Comparison of ENCODE assay signal across 21 cellular contexts in the genomic region with DNA sequence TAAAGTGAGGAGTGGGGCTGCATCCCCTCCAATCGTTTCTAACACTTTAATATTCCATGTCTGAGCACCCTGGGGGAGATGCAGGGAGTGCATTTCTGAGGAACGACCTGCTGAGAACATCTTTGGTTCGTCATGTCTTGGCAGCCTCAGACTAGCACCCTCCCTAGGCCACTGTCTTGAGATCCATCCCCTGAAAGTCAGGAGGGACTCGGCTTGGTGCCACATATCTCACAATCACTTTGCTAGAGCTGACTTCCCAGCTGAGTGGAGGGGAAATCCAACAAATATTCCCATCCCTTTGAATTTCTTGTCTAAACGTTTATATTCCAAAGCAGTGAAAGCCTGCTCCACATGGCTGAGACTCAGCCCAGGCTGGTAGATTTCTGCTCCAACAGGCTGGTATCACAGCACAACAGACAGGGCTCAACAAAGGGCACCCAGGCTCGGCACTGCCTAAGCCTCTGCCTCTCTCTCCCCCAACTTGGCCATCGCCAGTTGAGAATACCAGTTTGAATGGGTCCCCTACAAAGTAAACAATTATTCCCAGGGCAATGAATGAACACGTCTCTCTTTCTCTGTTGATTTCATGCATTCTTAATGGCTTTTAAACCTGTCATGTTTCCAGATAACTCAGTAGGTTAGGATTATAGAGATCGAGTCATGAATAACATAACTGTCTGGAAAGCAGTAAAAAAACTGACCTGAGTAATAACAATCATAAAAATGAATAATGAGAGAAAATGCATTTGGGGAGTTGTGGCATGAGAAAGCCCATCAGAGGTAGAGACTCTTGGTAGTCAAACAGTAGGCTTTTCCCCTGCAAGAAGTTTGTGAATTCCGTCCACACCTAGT. TPM values are rescaled to one million over a fixed set of nuclear protein-coding genes. Genes with fewer than 3 reads are reported as not detected.
"Had no signal": no experiment of that assay in that cellular context is flagged by ENCODE, and none has a peak within 500 bp of the region (broad histone marks: within the 10 kb centered on the region; RNA-seq: fewer than 3 reads in every experiment).

No MANE protein-coding gene starts in this region.

- H3K36me3 ChIP-seq: heart right ventricle, left lung had no signal

- FAIRE-seq: bronchial epithelial cell, frontal cortex, urothelium cell line had no signal

- H3K27ac ChIP-seq: dorsolateral prefrontal cortex, heart right ventricle, left lung had no signal

- H3K4me3 ChIP-seq: dorsolateral prefrontal cortex, heart right ventricle, left lung had no signal

- DNase-seq: activated CD4-positive, alpha-beta T cell treated with anti-CD3 and anti-CD28 coated beads for 4 hours; activated CD8-positive, alpha-beta memory T cell treated with anti-CD3 and anti-CD28 coated beads, Interleukin-2, amount 50 U/mL, for 48 hours; activated CD8-positive, alpha-beta T cell treated with anti-CD3 and anti-CD28 coated beads, Interleukin-2, amount 10 ng/mL, durations not matched to agents 7 days and 5 days; activated naive CD8-positive, alpha-beta T cell treated with anti-CD3 and anti-CD28 coated beads, Interleukin-2, amount 10 ng/mL, durations not matched to agents 7 days and 5 days; aorta; dorsolateral prefrontal cortex; heart right ventricle; islet precursor cell; nephron progenitor cell; stimulated activated CD4-positive, alpha-beta T cell treated with anti-CD3 and anti-CD28 coated beads, Interleukin-2, amount 100 ng/mL, for 24 hours; stimulated activated naive B cell treated with anti-CD40 and anti-IgM and Interleukin-4, amounts not matched to agents 10 μg/mL and 1 μg/mL and 100 μg/mL, for 72 hours; substantia nigra had no signal

- H3K9me3 ChIP-seq: heart right ventricle, left lung had no signal

RNA-seq across cellular contexts. Expression of a gene that starts 1.1 kb away (rescaled TPM):
- total RNA-seq: activated CD8-positive, alpha-beta T cell treated with anti-CD3 and anti-CD28 coated beads, Interleukin-2, amount 10 ng/mL, durations not matched to agents 7 days and 5 days; activated naive CD8-positive, alpha-beta T cell treated with anti-CD3 and anti-CD28 coated beads, Interleukin-2, amount 10 ng/mL, durations not matched to agents 7 days and 5 days; aorta; chondrocyte; frontal cortex; heart right ventricle; osteocyte; pulmonary artery endothelial cell had no signal

RNA-seq across cellular contexts. Expression of a gene that starts 14.3 kb away (rescaled TPM):
- total RNA-seq: activated CD8-positive, alpha-beta T cell treated with anti-CD3 and anti-CD28 coated beads, Interleukin-2, amount 10 ng/mL, durations not matched to agents 7 days and 5 days; activated naive CD8-positive, alpha-beta T cell treated with anti-CD3 and anti-CD28 coated beads, Interleukin-2, amount 10 ng/mL, durations not matched to agents 7 days and 5 days; aorta; chondrocyte; frontal cortex; osteocyte had no signal

RNA-seq across cellular contexts. Expression of a gene that starts 14.6 kb away (rescaled TPM):
- total RNA-seq: activated CD8-positive, alpha-beta T cell treated with anti-CD3 and anti-CD28 coated beads, Interleukin-2, amount 10 ng/mL, durations not matched to agents 7 days and 5 days; activated naive CD8-positive, alpha-beta T cell treated with anti-CD3 and anti-CD28 coated beads, Interleukin-2, amount 10 ng/mL, durations not matched to agents 7 days and 5 days; aorta; chondrocyte; dorsolateral prefrontal cortex; esophagus mucosa; frontal cortex; heart right ventricle; left lung; osteocyte; pulmonary artery endothelial cell; sciatic nerve had no signal
- polyA plus RNA-seq: heart right ventricle had no signal

RNA-seq across cellular contexts. Expression of a gene that starts 23.4 kb away (rescaled TPM):
- total RNA-seq: activated CD8-positive, alpha-beta T cell treated with anti-CD3 and anti-CD28 coated beads, Interleukin-2, amount 10 ng/mL, durations not matched to agents 7 days and 5 days; activated naive CD8-positive, alpha-beta T cell treated with anti-CD3 and anti-CD28 coated beads, Interleukin-2, amount 10 ng/mL, durations not matched to agents 7 days and 5 days; aorta; bronchial epithelial cell; chondrocyte; dorsolateral prefrontal cortex; esophagus mucosa; frontal cortex; heart right ventricle; left lung; osteocyte; pulmonary artery endothelial cell had no signal
- polyA plus RNA-seq: aorta, heart right ventricle had no signal

RNA-seq across cellular contexts. Expression of a gene that starts 23.8 kb away (rescaled TPM):
- total RNA-seq: activated CD8-positive, alpha-beta T cell treated with anti-CD3 and anti-CD28 coated beads, Interleukin-2, amount 10 ng/mL, durations not matched to agents 7 days and 5 days; activated naive CD8-positive, alpha-beta T cell treated with anti-CD3 and anti-CD28 coated beads, Interleukin-2, amount 10 ng/mL, durations not matched to agents 7 days and 5 days had no signal
